30 cellular contexts compared by ENCODE assay signal in the genomic region with DNA sequence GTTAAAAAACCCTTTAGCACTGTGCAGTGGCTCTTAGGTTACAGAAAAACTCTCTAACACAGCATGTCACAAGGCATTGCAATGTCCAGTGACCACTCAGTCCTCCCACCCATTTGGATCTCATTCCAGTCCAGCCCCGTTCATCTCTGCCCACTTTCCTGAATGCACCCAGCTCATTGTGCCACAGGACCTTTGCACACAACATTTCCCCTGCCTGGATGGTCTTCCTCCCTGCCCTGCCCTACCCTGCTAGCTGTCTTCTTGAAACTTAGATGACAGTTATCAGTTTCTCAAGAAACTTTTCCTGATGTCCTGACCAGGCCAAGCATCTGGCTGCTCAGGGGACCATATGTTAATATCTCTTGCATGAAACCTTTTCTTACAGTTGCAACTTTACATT.
"Had no signal": no experiment of that assay in that cellular context is flagged by ENCODE, and none has a peak within 500 bp of the region (broad histone marks: within the 10 kb centered on the region; RNA-seq: fewer than 3 reads in every experiment).

No MANE protein-coding gene starts in this region.

- H3K4me3 ChIP-seq: cardiac muscle cell, coronary artery, dorsolateral prefrontal cortex, gastrocnemius medialis, sigmoid colon, upper lobe of left lung, vagina had no signal

- DNase-seq: activated CD4-positive, alpha-beta T cell treated with anti-CD3 and anti-CD28 coated beads, Interleukin-2, amount 50 U/mL, for 1 hour; activated CD8-positive, alpha-beta T cell treated with anti-CD3 and anti-CD28 coated beads for 36 hours; activated naive CD4-positive, alpha-beta T cell; activated T-cell treated with anti-CD3 and anti-CD28 coated beads, Interleukin-2, amount 50 U/mL, for 4 hours; aorta; cerebellar nuclear complex; dorsolateral prefrontal cortex; effector memory CD4-positive, alpha-beta T cell; erythroblast; gastrocnemius medialis; glutamatergic neuron; kidney; left colon; mesenchymal stem cell; sigmoid colon; small intestine; stimulated activated CD4-positive, alpha-beta T cell treated with anti-CD3 and anti-CD28 coated beads, Interleukin-4, amount 100 ng/mL, for 24 hours; stimulated activated naive CD8-positive, alpha-beta T cell treated with anti-CD3 and anti-CD28 coated beads, Interleukin-15, amount 100 ng/mL, for 72 hours; substantia nigra; SW 1271; T-helper 2 cell; upper lobe of left lung had no signal

- H3K9me3 ChIP-seq: adrenal gland, gastrocnemius medialis, sigmoid colon, upper lobe of left lung, vagina had no signal

- H3K27ac Mint-ChIP-seq: activated CD8-positive, alpha-beta T cell treated with anti-CD3 and anti-CD28 coated beads for 36 hours; stimulated activated memory B cell treated with anti-CD40 and anti-IgM and Interleukin-4, amounts not matched to agents 10 μg/mL and 1 μg/mL and 100 μg/mL, for 72 hours had no signal

- H3K36me3 Mint-ChIP-seq: activated naive CD4-positive, alpha-beta T cell treated with anti-CD3 and anti-CD28 coated beads, Interleukin-2, amount 50 U/mL, for 72 hours had no signal

- H3K4me3 Mint-ChIP-seq: activated CD8-positive, alpha-beta T cell treated with anti-CD3 and anti-CD28 coated beads for 36 hours; activated T-cell treated with anti-CD3 and anti-CD28 coated beads, Interleukin-2, amount 50 U/mL, for 4 hours; brain; natural killer cell treated with Interleukin-12 subunit alpha and Interleukin-12 subunit beta and Interleukin-15 and Interleukin-18, amount 100 ng/mL, for 72 hours; stimulated activated memory B cell treated with anti-CD40 and anti-IgM and Interleukin-4, amounts not matched to agents 10 μg/mL and 1 μg/mL and 100 μg/mL, for 72 hours; stimulated activated naive CD8-positive, alpha-beta T cell treated with anti-CD3 and anti-CD28 coated beads, Interleukin-15, amount 100 ng/mL, for 72 hours had no signal

- H3K36me3 ChIP-seq: adrenal gland, cardiac muscle cell, gastrocnemius medialis, sigmoid colon, vagina had no signal

- H3K27me3 Mint-ChIP-seq: activated CD8-positive, alpha-beta T cell treated with anti-CD3 and anti-CD28 coated beads for 36 hours; brain; natural killer cell treated with Interleukin-12 subunit alpha and Interleukin-12 subunit beta and Interleukin-15 and Interleukin-18, amount 100 ng/mL, for 72 hours; stimulated activated memory B cell treated with anti-CD40 and anti-IgM and Interleukin-4, amounts not matched to agents 10 μg/mL and 1 μg/mL and 100 μg/mL, for 72 hours; stimulated activated naive CD8-positive, alpha-beta T cell treated with anti-CD3 and anti-CD28 coated beads, Interleukin-15, amount 100 ng/mL, for 72 hours had no signal

- H3K27ac ChIP-seq: cardiac muscle cell, coronary artery, gastrocnemius medialis, vagina had no signal

- ATAC-seq: activated CD8-positive, alpha-beta T cell treated with anti-CD3 and anti-CD28 coated beads for 36 hours; activated naive CD4-positive, alpha-beta T cell treated with anti-CD3 and anti-CD28 coated beads, Interleukin-2, amount 50 U/mL, for 72 hours; activated T-cell treated with anti-CD3 and anti-CD28 coated beads, Interleukin-2, amount 50 U/mL, for 4 hours; gastrocnemius medialis; left colon; natural killer cell treated with Interleukin-12 subunit alpha and Interleukin-12 subunit beta and Interleukin-15 and Interleukin-18, amount 100 ng/mL, for 72 hours; stimulated activated memory B cell treated with anti-CD40 and anti-IgM and Interleukin-4, amounts not matched to agents 10 μg/mL and 1 μg/mL and 100 μg/mL, for 72 hours; stimulated activated naive CD8-positive, alpha-beta T cell treated with anti-CD3 and anti-CD28 coated beads, Interleukin-15, amount 100 ng/mL, for 72 hours had no signal

- H3K9me3 Mint-ChIP-seq: activated CD8-positive, alpha-beta T cell treated with anti-CD3 and anti-CD28 coated beads for 36 hours; activated naive CD4-positive, alpha-beta T cell treated with anti-CD3 and anti-CD28 coated beads, Interleukin-2, amount 50 U/mL, for 72 hours; activated T-cell treated with anti-CD3 and anti-CD28 coated beads, Interleukin-2, amount 50 U/mL, for 4 hours; brain; natural killer cell treated with Interleukin-12 subunit alpha and Interleukin-12 subunit beta and Interleukin-15 and Interleukin-18, amount 100 ng/mL, for 72 hours; stimulated activated memory B cell treated with anti-CD40 and anti-IgM and Interleukin-4, amounts not matched to agents 10 μg/mL and 1 μg/mL and 100 μg/mL, for 72 hours; stimulated activated naive CD8-positive, alpha-beta T cell treated with anti-CD3 and anti-CD28 coated beads, Interleukin-15, amount 100 ng/mL, for 72 hours had no signal

- H3K27me3 ChIP-seq: adrenal gland, cardiac muscle cell, dorsolateral prefrontal cortex, gastrocnemius medialis, sigmoid colon, upper lobe of left lung, vagina had no signal
